ENCODE assay signal across 9 cellular contexts in genomic region chr14:64510127-64510808, GRCh38. TPM values are rescaled to one million over a fixed set of nuclear protein-coding genes. Genes with fewer than 3 reads are reported as not detected.
DNase-seq lines count a peak whose midpoint lies in the region; ATAC-seq and TF ChIP-seq lines count a peak whose summit lies in the region.
"Had no signal": no experiment of that assay in that cellular context is flagged by ENCODE, and none has a peak within 500 bp of the region (broad histone marks: within the 10 kb centered on the region; RNA-seq: fewer than 3 reads in every experiment).

No MANE protein-coding gene starts in this region.

- H3K9me2 ChIP-seq in hepatocyte (replicated peaks; ENCODE audit: insufficient read depth): no peaks in the 10 kb centered on the region

- TF ChIP-seq CTCF in hepatocyte (IDR thresholded peaks at IDR 0.05; ENCODE audit: poor library complexity) (no peak), upper lobe of left lung (IDR thresholded peaks at IDR 0.05) (no peak)

- no peak overlapping the region for H2AFZ ChIP-seq in hepatocyte

- no peaks in the 10 kb centered on the region for H3K36me3 ChIP-seq in hepatocyte (replicated peaks; ENCODE audit: insufficient read depth, low read depth)
- no peaks in the 10 kb centered on the region for H3K36me3 ChIP-seq in upper lobe of left lung
- no peaks in the 10 kb centered on the region for H3K36me3 ChIP-seq in H7 (replicated peaks; ENCODE audit: control insufficient read depth, insufficient read depth, low read length)
- H3K36me3 ChIP-seq: thoracic aorta had no signal

- H3K27me3 ChIP-seq in hepatocyte (no peaks in the 10 kb centered on the region), upper lobe of left lung (no peaks in the 10 kb centered on the region), H7 (ENCODE audit: control insufficient read depth, insufficient read depth, low read length) (no peaks in the 10 kb centered on the region)

- ATAC-seq in upper lobe of left lung (ENCODE audit: low FRiP score in 2 of 2) (no peak), GM18520 (IDR thresholded peaks at IDR 0.05; ENCODE audit: unreplicated experiment) (no peak)

- H3K4me3 ChIP-seq in hepatocyte (no peak overlapping the region), upper lobe of left lung (no peak overlapping the region), H7 (ENCODE audit: insufficient read depth, low read depth, low read length) (no peak overlapping the region)
- H3K4me3 ChIP-seq: thoracic aorta had no signal

- peaks cover 4% of the 10 kb centered on the region for H3K36me3 Mint-ChIP-seq in activated naive CD4-positive, alpha-beta T cell treated with anti-CD3 and anti-CD28 coated beads, Interleukin-2, amount 50 U/mL, for 24 hours
- H3K36me3 Mint-ChIP-seq in T-helper 2 cell treated with Interferon-gamma antibody and Interleukin-4, amounts not matched to agents 5 μg/mL and 100 μg/mL, for 36 hours (ENCODE audit: low read depth): peaks cover 28% of the 10 kb centered on the region

- no peak for DNase-seq in activated naive CD4-positive, alpha-beta T cell treated with anti-CD3 and anti-CD28 coated beads, Interleukin-2, amount 50 U/mL, for 16 hours
- no peak for DNase-seq in T-helper 2 cell treated with Interferon-gamma antibody and Interleukin-4, amounts not matched to agents 5 μg/mL and 100 μg/mL, for 36 hours (ENCODE audit: low spot score)
- DNase-seq in hepatocyte (ENCODE audit: low spot score) (no peak), upper lobe of left lung (no peak), H7 (no peak), NCI-H1694 treated with DMSO at 0.1 percent for 48 hours (lab: John Stamatoyannopoulos, UW) (no peak)

- H3K27ac ChIP-seq in hepatocyte (no peak overlapping the region), upper lobe of left lung (peak overlapping the region in 3 of 4 donors; percentile 8 to 52 (median 49))
- H3K27ac ChIP-seq: thoracic aorta had no signal

- H3K4me1 Mint-ChIP-seq in activated naive CD4-positive, alpha-beta T cell treated with anti-CD3 and anti-CD28 coated beads, Interleukin-2, amount 50 U/mL, for 24 hours: peaks cover 93% of the 10 kb centered on the region
- H3K4me1 Mint-ChIP-seq in T-helper 2 cell treated with Interferon-gamma antibody and Interleukin-4, amounts not matched to agents 5 μg/mL and 100 μg/mL, for 36 hours (ENCODE audit: low read depth): peaks cover 63% of the 10 kb centered on the region

- H4K20me1 ChIP-seq in hepatocyte (ENCODE audit: insufficient read depth, poor library complexity, severe bottlenecking): peaks cover 96% of the 10 kb centered on the region

- WGBS in hepatocyte (ENCODE audit: low lambda C conversion rate, missing lambda C conversion rate): 78% methylated on average over 2 of the region's 2 CpGs
- WGBS in upper lobe of left lung, 2 donors: 63 to 67% methylated on average over 2 of the region's 2 CpGs

- no peaks in the 10 kb centered on the region for H3K9me3 Mint-ChIP-seq in activated naive CD4-positive, alpha-beta T cell treated with anti-CD3 and anti-CD28 coated beads, Interleukin-2, amount 50 U/mL, for 24 hours
- H3K9me3 Mint-ChIP-seq in T-helper 2 cell treated with Interferon-gamma antibody and Interleukin-4, amounts not matched to agents 5 μg/mL and 100 μg/mL, for 36 hours: no peaks in the 10 kb centered on the region

- peaks cover 98% of the 10 kb centered on the region for H3K79me2 ChIP-seq in hepatocyte

- H3K9me3 ChIP-seq in hepatocyte (ENCODE audit: low read depth) (no peaks in the 10 kb centered on the region), upper lobe of left lung (no peaks in the 10 kb centered on the region)
- H3K9me3 ChIP-seq: thoracic aorta had no signal

- H3K4me1 ChIP-seq in hepatocyte (ENCODE audit: insufficient read depth) (peaks cover 34% of the 10 kb centered on the region), upper lobe of left lung (peaks cover 51 to 89% (median 72%) of the 10 kb centered on the region in 4 donors)

- no peak for TF ChIP-seq POLR2A in upper lobe of left lung (IDR thresholded peaks at IDR 0.05)

- no peaks in the 10 kb centered on the region for H3K27me3 Mint-ChIP-seq in activated naive CD4-positive, alpha-beta T cell treated with anti-CD3 and anti-CD28 coated beads, Interleukin-2, amount 50 U/mL, for 24 hours
- no peaks in the 10 kb centered on the region for H3K27me3 Mint-ChIP-seq in T-helper 2 cell treated with Interferon-gamma antibody and Interleukin-4, amounts not matched to agents 5 μg/mL and 100 μg/mL, for 36 hours (ENCODE audit: low read depth)

- peak overlapping the region; percentile 83 for H3K27ac Mint-ChIP-seq in activated naive CD4-positive, alpha-beta T cell treated with anti-CD3 and anti-CD28 coated beads, Interleukin-2, amount 50 U/mL, for 24 hours
- peak overlapping the region; percentile 71 for H3K27ac Mint-ChIP-seq in T-helper 2 cell treated with Interferon-gamma antibody and Interleukin-4, amounts not matched to agents 5 μg/mL and 100 μg/mL, for 36 hours

- TF ChIP-seq EP300 in upper lobe of left lung (IDR thresholded peaks at IDR 0.05): no peak

- H3K4me3 Mint-ChIP-seq in activated naive CD4-positive, alpha-beta T cell treated with anti-CD3 and anti-CD28 coated beads, Interleukin-2, amount 50 U/mL, for 24 hours: peak overlapping the region; percentile 67
- H3K4me3 Mint-ChIP-seq in T-helper 2 cell treated with Interferon-gamma antibody and Interleukin-4, amounts not matched to agents 5 μg/mL and 100 μg/mL, for 36 hours: peak overlapping the region; percentile 65

- peak overlapping the region; percentile 12 for H3K4me2 ChIP-seq in hepatocyte

RNA-seq across cellular contexts. Expression of gene ZBTB1, which starts 5.7 kb away (rescaled TPM):
- total RNA-seq in hepatocyte (60.4 and 65.3 TPM in 2 replicates), upper lobe of left lung (10 to 100 TPM; 34.3 to 74.0 (median 43.2) TPM)
- 23.6 and 30.3 TPM in 2 replicates for polyA plus RNA-seq in hepatocyte
- total RNA-seq in H7 (2014; rRNA removed; shearing (Covaris generic)): 16.0 and 24.7 TPM in 2 replicates

RNA-seq across cellular contexts. Expression of gene ZBTB25, which starts 6.6 kb away (rescaled TPM):
- total RNA-seq in hepatocyte: 7.2 and 8.4 TPM in 2 replicates
- polyA plus RNA-seq in hepatocyte: 7.0 and 8.4 TPM in 2 replicates
- total RNA-seq in upper lobe of left lung: 10 to 100 TPM in 3 of 6 donors, 1 to 10 TPM in 3; 5.9 to 31.4 (median 10.3) TPM
- 3.9 and 7.2 TPM in 2 replicates for total RNA-seq in H7 (2014; rRNA removed; shearing (Covaris generic))

RNA-seq across cellular contexts. Expression of gene HSPA2, which starts 30.3 kb away (rescaled TPM):
- total RNA-seq in hepatocyte: 0.93 and 3.3 TPM in 2 replicates
- polyA plus RNA-seq in hepatocyte: 2.9 and 5.0 TPM in 2 replicates
- total RNA-seq in upper lobe of left lung: 10 to 100 TPM in 4 of 6 donors, 1 to 10 TPM in 2; 4.8 to 25.7 (median 12.1) TPM
- total RNA-seq in H7 (2014; rRNA removed; shearing (Covaris generic)): 14.1 and 21.4 TPM in 2 replicates

RNA-seq across cellular contexts. Expression of gene PPP1R36, which starts 39.5 kb away (rescaled TPM):
- total RNA-seq in hepatocyte (0.20 and 0.23 TPM in 2 replicates), upper lobe of left lung (1 to 10 TPM in 3 of 6 donors, under 1 TPM in 2, not detected in 1; 0.54 to 2.9 (median 1.4) TPM)
- 0.11 TPM in 1 of 2 replicates, not detected in the other for polyA plus RNA-seq in hepatocyte
- total RNA-seq in H7 (2014; rRNA removed; shearing (Covaris generic)): 0.28 and 0.41 TPM in 2 replicates
- total RNA-seq: thoracic aorta had no signal

RNA-seq across cellular contexts. Expression of gene AKAP5, which starts 45.0 kb away (rescaled TPM):
- total RNA-seq in hepatocyte (7.8 and 9.4 TPM in 2 replicates), upper lobe of left lung (1 to 10 TPM; 1.0 to 5.4 (median 2.5) TPM)
- polyA plus RNA-seq in hepatocyte: 0.60 and 1.4 TPM in 2 replicates
- total RNA-seq in H7 (2014; rRNA removed; shearing (Covaris generic)): 0.62 and 1.1 TPM in 2 replicates
